ENCODE assay signal across 19 cellular contexts in the genomic region with DNA sequence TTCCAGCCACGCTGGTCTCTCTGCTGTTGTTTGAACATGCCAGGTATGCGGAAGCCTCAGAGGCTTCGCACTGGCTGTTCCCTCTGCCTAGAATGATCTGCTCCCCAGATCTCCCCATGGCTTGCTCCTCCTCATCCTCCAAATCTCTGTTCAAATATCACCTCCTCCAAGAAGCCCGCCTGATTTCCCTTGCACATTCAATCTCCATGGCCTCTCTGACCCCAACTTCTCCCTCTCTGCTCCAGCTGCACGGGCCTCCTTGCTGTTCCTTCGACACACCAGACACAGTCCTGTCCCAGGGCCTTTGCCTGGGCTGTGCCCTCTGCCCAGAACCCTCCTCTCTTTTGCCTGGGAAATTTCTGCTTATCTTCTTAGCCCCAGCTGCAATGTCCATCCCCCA.
"Had no signal": no experiment of that assay in that cellular context is flagged by ENCODE, and none has a peak within 500 bp of the region (broad histone marks: within the 10 kb centered on the region; RNA-seq: fewer than 3 reads in every experiment).

No MANE protein-coding gene starts in this region.

- DNase-seq: Karpas-422, KG1, MG63, NCI-H1092, NCI-H1105 treated with DMSO at 0.1 percent for 48 hours, NCI-H1417 treated with DMSO at 0.1 percent for 48 hours, NCI-H187, NCI-H2029, NCI-H2081 treated with DMSO at 0.1 percent for 48 hours, NCI-H226, NCI-H446, NCI-H510A, NCI-H774, Right ventricle myocardium superior, RPMI8226, SIG-M5 had no signal

- H3K9me3 ChIP-seq: MG63 had no signal

- H3K4me1 ChIP-seq: SJSA1 had no signal

- FAIRE-seq: RCC 7860 had no signal

- H3K4me3 ChIP-seq: MG63, SJSA1, SK-N-MC had no signal

- H3K27ac ChIP-seq: SJSA1, SK-N-MC had no signal

- H3K36me3 ChIP-seq: MG63, SJSA1 had no signal
